Comparison of ENCODE assay signal across 8 cellular contexts in genomic region chr3:124995460-124995994, GRCh38.
A peak's percentile ranks its signal among the peaks of the same experiment; 100 is the strongest.
DNase-seq lines count a peak whose midpoint lies in the region; ATAC-seq and TF ChIP-seq lines count a peak whose summit lies in the region.

No MANE protein-coding gene starts in this region.

- peak; percentile 80 for ATAC-seq in mucosa of descending colon
- no peak for ATAC-seq in HG02623 (IDR thresholded peaks at IDR 0.05; ENCODE audit: unreplicated experiment)

- no peaks in the 10 kb centered on the region for H3K27me3 ChIP-seq in stomach

- 39 to 46% (median 45%) methylated on average over 5 to 6 of the region's 6 CpGs for whole genome bisulfite sequencing in stomach, 5 donors

- TF ChIP-seq CTCF in AG09319 (IDR thresholded peaks at IDR 0.05; ENCODE audit: low read depth, low read length), result peak; percentile 65
- peak; percentile 68 for TF ChIP-seq CTCF in GM13976 (IDR thresholded peaks at IDR 0.05; ENCODE audit: borderline replicate concordance, control extremely low read depth, extremely low read depth, insufficient read depth, missing control alignments)
- TF ChIP-seq CTCF in mucosa of descending colon (IDR thresholded peaks at IDR 0.05), result peak; percentile 52
- TF ChIP-seq CTCF in stomach (IDR thresholded peaks at IDR 0.05), result peak in 4 of 7 experiments; percentile 44 to 68 (median 56)

- H3K27ac ChIP-seq in stomach, result peak overlapping the region in 4 of 5 donors; percentile 3 to 51 (median 17)

- DNase-seq in AG09319 (ENCODE audit: extremely low read depth, low read depth) (no peak), GM13976 (ENCODE audit: low spot score) (peak; percentile 76), NCI-H2227 treated with DMSO at 0.1 percent for 48 hours (lab: John Stamatoyannopoulos, UW) (peak; percentile 18), epidermal melanocyte (ENCODE audit: insufficient read length, low spot score) (peak; percentile 57), mucosa of descending colon (peak in 2 of 3 donors; percentile 59 to 76), stomach (peak; percentile 55)
- peak; percentile 5 for DNase-seq in activated CD8-positive, alpha-beta memory T cell treated with anti-CD3 and anti-CD28 coated beads, Interleukin-2, amount 50 U/mL, for 24 hours (ENCODE audit: extremely low read depth)

- no peak for TF ChIP-seq EP300 in stomach (IDR thresholded peaks at IDR 0.05)

- H3K36me3 ChIP-seq in mucosa of descending colon (ENCODE audit: low read depth) (no peaks in the 10 kb centered on the region), stomach (peaks cover 3 to 77% (median 54%) of the 10 kb centered on the region in 4 donors)

- intact Hi-C loops in mucosa of descending colon (cut with DNase I, micrococcal nuclease) (loop anchor here (5.0 to 10.0 kb wide), 2 partner anchors 159 to 442 kb away; no protein-coding TSS in a partner anchor), stomach (cut with DNase I; ENCODE audit: low total_unique reads) (loop anchor here (5.0 to 10.0 kb wide), 2 partner anchors 172 to 439 kb away; no protein-coding TSS in a partner anchor)

- in situ Hi-C loops in GM13976 (cut with MboI; ENCODE audit: low sequenced_read_pairs, unreplicated experiment), result no loop called here

- H3K4me3 ChIP-seq in mucosa of descending colon, result no peak overlapping the region
- H3K4me3 ChIP-seq in stomach, result no peak overlapping the region

- H3K9me3 ChIP-seq in mucosa of descending colon, result no peaks in the 10 kb centered on the region
- no peaks in the 10 kb centered on the region for H3K9me3 ChIP-seq in stomach

- TF ChIP-seq POLR2A in stomach (IDR thresholded peaks at IDR 0.05), result no peak

- no peaks in the 10 kb centered on the region for H3K4me1 ChIP-seq in mucosa of descending colon (ENCODE audit: low read depth)
- H3K4me1 ChIP-seq in stomach, result peaks cover 13 to 37% (median 25%) of the 10 kb centered on the region in 4 donors
